ENCODE assay signal across 1 cellular context in genomic region chr3:138348107-138348949, GRCh38.
A peak's percentile ranks its signal among the peaks of the same experiment; 100 is the strongest.
TF ChIP-seq lines count a peak whose summit lies in the region.

Gene MRAS (plus strand): TSS chr3:138348579. CDS start chr3:138372884, 24,305 bp downstream.

TF ChIP-seq in HCT116, 20 proteins besides CTCF, POLR2A, EP300 and RAD21 (continued from another document):
- TF ChIP-seq EGR1 (IDR thresholded peaks at IDR 0.05; ENCODE audit: low read depth) = peak; percentile 29; the same call in 1 of the 2 replicates
- no peak for TF ChIP-seq EZH2phosphoT487 (IDR thresholded peaks at IDR 0.05; ENCODE audit: borderline replicate concordance)
- peak; percentile 63 for TF ChIP-seq TCF7L2 (IDR thresholded peaks at IDR 0.05; ENCODE audit: borderline replicate concordance, extremely low read depth, insufficient read depth, insufficient read length)
- TF ChIP-seq YY1 (IDR thresholded peaks at IDR 0.05; ENCODE audit: extremely low read depth, insufficient replicate concordance, low read depth, low read length) = no peak
- TF ChIP-seq, protein P1, sequence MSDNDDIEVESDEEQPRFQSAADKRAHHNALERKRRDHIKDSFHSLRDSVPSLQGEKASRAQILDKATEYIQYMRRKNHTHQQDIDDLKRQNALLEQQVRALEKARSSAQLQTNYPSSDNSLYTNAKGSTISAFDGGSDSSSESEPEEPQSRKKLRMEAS (IDR thresholded peaks at IDR 0.05) = peak; percentile 75
